14 cellular contexts compared by ENCODE assay signal in the genomic region with DNA sequence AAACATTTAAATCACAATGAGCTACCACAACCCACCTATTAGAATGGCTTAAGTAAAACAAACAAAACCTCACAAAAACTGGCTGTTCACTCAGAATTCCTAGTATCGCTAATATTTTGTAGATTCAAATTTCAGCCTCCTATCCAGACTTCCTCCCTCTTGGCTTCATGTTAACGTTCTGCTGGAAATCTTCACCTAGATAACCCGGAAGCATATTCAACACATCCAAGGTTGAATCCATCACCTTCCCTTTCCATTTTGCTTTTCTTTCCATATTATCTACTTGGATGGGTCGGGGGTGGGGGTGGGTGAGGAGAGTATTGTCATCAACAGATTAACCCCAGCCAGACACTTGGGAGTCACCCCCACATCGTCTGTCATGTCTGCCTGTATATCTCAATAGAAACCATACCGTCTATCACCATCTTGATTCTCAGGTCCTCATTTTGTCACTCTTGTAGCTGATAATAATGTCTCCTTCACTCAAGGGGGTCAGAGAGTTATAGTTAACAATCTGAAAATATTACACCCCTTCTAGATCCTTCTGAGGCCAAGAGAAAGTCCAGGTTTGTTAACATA. TPM values are rescaled to one million over a fixed set of nuclear protein-coding genes. Genes with fewer than 3 reads are reported as not detected.
DNase-seq lines count a peak whose midpoint lies in the region; ATAC-seq and TF ChIP-seq lines count a peak whose summit lies in the region.
"Had no signal": no experiment of that assay in that cellular context is flagged by ENCODE, and none has a peak within 500 bp of the region (broad histone marks: within the 10 kb centered on the region; RNA-seq: fewer than 3 reads in every experiment).

No MANE protein-coding gene starts in this region.

- no peaks in the 10 kb centered on the region for H3K9me3 ChIP-seq in CD8-positive, alpha-beta T cell (ENCODE audit: low read length)
- no peaks in the 10 kb centered on the region for H3K9me3 ChIP-seq in naive thymus-derived CD4-positive, alpha-beta T cell (ENCODE audit: control insufficient read depth in 2 of 3, low read length in 3 of 3)
- no peaks in the 10 kb centered on the region for H3K9me3 ChIP-seq in ascending aorta
- H3K9me3 ChIP-seq in thyroid gland = no peaks in the 10 kb centered on the region

- no peak for DNase-seq in CD8-positive, alpha-beta T cell
- no peak for DNase-seq in GM23338 (ENCODE audit: low spot score)
- no peak for DNase-seq in activated T-helper 1 cell treated with anti-CD3 and anti-CD28 coated beads, Interleukin-12 subunit alpha, Interleukin-12 subunit beta, Interleukin-2, Interleukin-4 antibody, amounts not matched to agents 30 ng/mL and 10 ng/mL and 1 ng/mL, durations not matched to agents 14 hours and 24 hours and 36 hours (ENCODE audit: low spot score)
- DNase-seq in naive thymus-derived CD4-positive, alpha-beta T cell = no peak
- DNase-seq in NCI-H82 treated with DMSO at 0.1 percent for 48 hours (lab: John Stamatoyannopoulos, UW; ENCODE audit: unreplicated experiment) = no peak
- no peak for DNase-seq in ascending aorta (ENCODE audit: low spot score in 2 of 2)
- no peak for DNase-seq in thyroid gland
- DNase-seq: dorsolateral prefrontal cortex; MM.1S; SIG-M5; stimulated activated naive CD4-positive, alpha-beta T cell had no signal

- no peaks in the 10 kb centered on the region for H3K36me3 ChIP-seq in CD8-positive, alpha-beta T cell (ENCODE audit: insufficient read depth, low read length)
- H3K36me3 ChIP-seq in GM23338 (ENCODE audit: insufficient read depth) (no peaks in the 10 kb centered on the region), ascending aorta (no peaks in the 10 kb centered on the region), thyroid gland (no peaks in the 10 kb centered on the region)
- H3K36me3 ChIP-seq in naive thymus-derived CD4-positive, alpha-beta T cell (ENCODE audit: control insufficient read depth in 2 of 3, insufficient read depth in 3 of 3, low read length in 3 of 3) = peaks cover 0 to 4% (median 0%) of the 10 kb centered on the region in 3 experiments

- no peak overlapping the region for H3K27ac ChIP-seq in CD8-positive, alpha-beta T cell (ENCODE audit: low read depth, low read length)
- no peak overlapping the region for H3K27ac ChIP-seq in GM23338 (ENCODE audit: low read depth)
- no peak overlapping the region for H3K27ac ChIP-seq in naive thymus-derived CD4-positive, alpha-beta T cell (ENCODE audit: low read depth, low read length)
- no peak overlapping the region for H3K27ac ChIP-seq in ascending aorta
- H3K27ac ChIP-seq in thyroid gland = no peak overlapping the region
- H3K27ac ChIP-seq: parathyroid adenoma had no signal

- no peaks in the 10 kb centered on the region for H3K9me2 ChIP-seq in GM23338 (ENCODE audit: insufficient read depth)

- TF ChIP-seq POLR2A in thyroid gland (IDR thresholded peaks at IDR 0.05) = no peak

- H2AFZ ChIP-seq in GM23338 = no peak overlapping the region

- peak overlapping the region; percentile 85; the same call in 1 of the 2 replicates for H3K4me2 ChIP-seq in GM23338

- no peak for ATAC-seq in CD8-positive, alpha-beta T cell
- no peak for ATAC-seq in GM23338
- ATAC-seq in naive thymus-derived CD4-positive, alpha-beta T cell = no peak
- ATAC-seq in GM21515 (IDR thresholded peaks at IDR 0.05; ENCODE audit: unreplicated experiment) = no peak
- ATAC-seq: activated CD4-positive, CD25-positive, alpha-beta regulatory T cell treated with anti-CD3 and anti-CD28 coated beads, Interleukin-2, amount 50 U/mL, for 24 hours had no signal

- CTCF ChIA-PET in CD8-positive, alpha-beta T cell (lab: Charles Lee) = interaction anchor here (1.0 to 1.4 kb wide), 2 partner anchors 211 to 261 kb away, joined by 3 to 5 read pairs; no protein-coding TSS in a partner anchor
- CTCF ChIA-PET in naive thymus-derived CD4-positive, alpha-beta T cell (lab: Charles Lee) = no interaction called here

- H3K9me3 Mint-ChIP-seq in CD8-positive, alpha-beta T cell = no peaks in the 10 kb centered on the region
- H3K9me3 Mint-ChIP-seq in GM23338 = no peaks in the 10 kb centered on the region
- H3K9me3 Mint-ChIP-seq in activated T-helper 1 cell treated with anti-CD3 and anti-CD28 coated beads, Interleukin-12 subunit alpha, Interleukin-12 subunit beta, Interleukin-2, Interleukin-4 antibody, amounts not matched to agents 30 ng/mL and 10 ng/mL and 1 ng/mL, durations not matched to agents 14 hours and 24 hours and 36 hours = peaks cover 4% of the 10 kb centered on the region
- peaks cover 0 to 3% (median 0%) of the 10 kb centered on the region in 11 donors for H3K9me3 Mint-ChIP-seq in naive thymus-derived CD4-positive, alpha-beta T cell

- H4K20me1 ChIP-seq in GM23338 (replicated peaks; ENCODE audit: insufficient read depth) = no peaks in the 10 kb centered on the region

- POLR2A ChIA-PET in CD8-positive, alpha-beta T cell (lab: Charles Lee) = interaction anchor here (1.0 kb wide), 1 partner anchor 211 kb away, joined by 3 read pairs; no protein-coding TSS in a partner anchor
- POLR2A ChIA-PET in naive thymus-derived CD4-positive, alpha-beta T cell (lab: Charles Lee) = interaction anchor here (0.6 to 1.2 kb wide), 5 partner anchors 16 to 211 kb away, joined by 3 to 4 read pairs (median 4); no protein-coding TSS in a partner anchor

- peak overlapping the region; percentile 29 for H3K27ac Mint-ChIP-seq in CD8-positive, alpha-beta T cell
- H3K27ac Mint-ChIP-seq in GM23338 = no peak overlapping the region
- peak overlapping the region; percentile 50 for H3K27ac Mint-ChIP-seq in activated T-helper 1 cell treated with anti-CD3 and anti-CD28 coated beads, Interleukin-12 subunit alpha, Interleukin-12 subunit beta, Interleukin-2, Interleukin-4 antibody, amounts not matched to agents 30 ng/mL and 10 ng/mL and 1 ng/mL, durations not matched to agents 14 hours and 24 hours and 36 hours
- peak overlapping the region in 7 of 9 donors; percentile 3 to 99 (median 28) for H3K27ac Mint-ChIP-seq in naive thymus-derived CD4-positive, alpha-beta T cell

- peaks cover 52% of the 10 kb centered on the region for H3K4me1 ChIP-seq in CD8-positive, alpha-beta T cell (ENCODE audit: insufficient read depth, low read length)
- peaks cover 20% of the 10 kb centered on the region for H3K4me1 ChIP-seq in GM23338 (ENCODE audit: insufficient read depth)
- peaks cover 14 to 44% of the 10 kb centered on the region in 2 donors for H3K4me1 ChIP-seq in naive thymus-derived CD4-positive, alpha-beta T cell (ENCODE audit: control insufficient read depth in 2 of 2, insufficient read depth in 2 of 2, low read length in 2 of 2)
- H3K4me1 ChIP-seq in ascending aorta = peaks cover 0 to 11% of the 10 kb centered on the region in 2 donors
- H3K4me1 ChIP-seq in thyroid gland = peaks cover 5 to 11% of the 10 kb centered on the region in 2 donors
- H3K4me1 ChIP-seq: parathyroid adenoma had no signal

- no peak for TF ChIP-seq CTCF in CD8-positive, alpha-beta T cell (IDR thresholded peaks at IDR 0.05)
- TF ChIP-seq CTCF in GM23338 (conservative IDR thresholded peaks at IDR 0.05; ENCODE audit: low read depth in 2 of 2) = no peak
- TF ChIP-seq CTCF in ascending aorta (IDR thresholded peaks at IDR 0.05) = no peak
- no peak for TF ChIP-seq CTCF in thyroid gland (IDR thresholded peaks at IDR 0.05)

- intact Hi-C loops in CD8-positive, alpha-beta T cell (cut with DNase I, micrococcal nuclease) = loop anchor here (2.0 to 10.0 kb wide), 10 partner anchors 35 to 675 kb away; a partner anchor contains a TSS
- intact Hi-C loops in activated T-helper 1 cell treated with anti-CD3 and anti-CD28 coated beads, Interleukin-12 subunit alpha, Interleukin-12 subunit beta, Interleukin-2, Interleukin-4 antibody, amounts not matched to agents 30 ng/mL and 10 ng/mL and 1 ng/mL, durations not matched to agents 14 hours and 24 hours and 36 hours (cut with micrococcal nuclease) = loop anchor here (2.0 to 5.0 kb wide), 2 partner anchors 54 to 85 kb away; no protein-coding TSS in a partner anchor
- intact Hi-C loops in naive thymus-derived CD4-positive, alpha-beta T cell (cut with micrococcal nuclease) = loop anchor here (2.0 to 10.0 kb wide), 7 partner anchors 35 to 330 kb away; no protein-coding TSS in a partner anchor
- intact Hi-C loops in ascending aorta (cut with DNase I) = loop anchor here (5.0 to 10.0 kb wide), 2 partner anchors 110 to 982 kb away; no protein-coding TSS in a partner anchor
- intact Hi-C loops in thyroid gland (cut with DNase I) = no loop called here

- no peaks in the 10 kb centered on the region for H3K27me3 ChIP-seq in CD8-positive, alpha-beta T cell (ENCODE audit: insufficient read depth, low read length)
- H3K27me3 ChIP-seq in GM23338 (ENCODE audit: insufficient read depth) = no peaks in the 10 kb centered on the region
- H3K27me3 ChIP-seq in naive thymus-derived CD4-positive, alpha-beta T cell (ENCODE audit: control insufficient read depth in 2 of 2, insufficient read depth in 2 of 2, low read length in 2 of 2) = no peaks in the 10 kb centered on the region
- H3K27me3 ChIP-seq in ascending aorta = no peaks in the 10 kb centered on the region
- H3K27me3 ChIP-seq in thyroid gland = no peaks in the 10 kb centered on the region
- H3K27me3 ChIP-seq: dorsolateral prefrontal cortex had no signal

- no peaks in the 10 kb centered on the region for H3K27me3 Mint-ChIP-seq in CD8-positive, alpha-beta T cell (ENCODE audit: low read depth)
- no peaks in the 10 kb centered on the region for H3K27me3 Mint-ChIP-seq in GM23338 (ENCODE audit: insufficient read depth, low read depth, poor library complexity)
- no peaks in the 10 kb centered on the region for H3K27me3 Mint-ChIP-seq in activated T-helper 1 cell treated with anti-CD3 and anti-CD28 coated beads, Interleukin-12 subunit alpha, Interleukin-12 subunit beta, Interleukin-2, Interleukin-4 antibody, amounts not matched to agents 30 ng/mL and 10 ng/mL and 1 ng/mL, durations not matched to agents 14 hours and 24 hours and 36 hours (ENCODE audit: insufficient read depth)
- H3K27me3 Mint-ChIP-seq in naive thymus-derived CD4-positive, alpha-beta T cell = no peaks in the 10 kb centered on the region

- H3K4me1 Mint-ChIP-seq in CD8-positive, alpha-beta T cell (ENCODE audit: low read depth) = peaks cover 80% of the 10 kb centered on the region
- H3K4me1 Mint-ChIP-seq in GM23338 = peaks cover 25% of the 10 kb centered on the region
- peaks cover 62% of the 10 kb centered on the region for H3K4me1 Mint-ChIP-seq in activated T-helper 1 cell treated with anti-CD3 and anti-CD28 coated beads, Interleukin-12 subunit alpha, Interleukin-12 subunit beta, Interleukin-2, Interleukin-4 antibody, amounts not matched to agents 30 ng/mL and 10 ng/mL and 1 ng/mL, durations not matched to agents 14 hours and 24 hours and 36 hours (ENCODE audit: low read depth)
- peaks cover 37 to 95% (median 72%) of the 10 kb centered on the region in 7 donors for H3K4me1 Mint-ChIP-seq in naive thymus-derived CD4-positive, alpha-beta T cell

- H3F3A ChIP-seq in GM23338 (replicated peaks; ENCODE audit: low read depth) = no peaks in the 10 kb centered on the region

- H3K4me3 Mint-ChIP-seq in CD8-positive, alpha-beta T cell = peak overlapping the region; percentile 19
- H3K4me3 Mint-ChIP-seq in GM23338 = peak overlapping the region; percentile 34
- peak overlapping the region; percentile 93 for H3K4me3 Mint-ChIP-seq in activated T-helper 1 cell treated with anti-CD3 and anti-CD28 coated beads, Interleukin-12 subunit alpha, Interleukin-12 subunit beta, Interleukin-2, Interleukin-4 antibody, amounts not matched to agents 30 ng/mL and 10 ng/mL and 1 ng/mL, durations not matched to agents 14 hours and 24 hours and 36 hours
- H3K4me3 Mint-ChIP-seq in naive thymus-derived CD4-positive, alpha-beta T cell = peak overlapping the region; percentile 55 to 97 (median 90)

- peaks cover 66% of the 10 kb centered on the region for H3K79me2 ChIP-seq in GM23338 (replicated peaks; ENCODE audit: insufficient read depth)
- H3K79me2 ChIP-seq: parathyroid adenoma had no signal

- H3K4me3 ChIP-seq in CD8-positive, alpha-beta T cell (ENCODE audit: low read depth, low read length) = no peak overlapping the region
- H3K4me3 ChIP-seq in GM23338 (no peak overlapping the region), ascending aorta (no peak overlapping the region), thyroid gland (replicated peaks in 1 of 3) (no peak overlapping the region)
- H3K4me3 ChIP-seq in naive thymus-derived CD4-positive, alpha-beta T cell (ENCODE audit: low read length) = peak overlapping the region; percentile 85

- 90 to 93% methylated on average over 6 of the region's 6 CpGs for WGBS in thyroid gland, 2 donors

- peaks cover 41% of the 10 kb centered on the region for H3K36me3 Mint-ChIP-seq in CD8-positive, alpha-beta T cell
- H3K36me3 Mint-ChIP-seq in GM23338 (ENCODE audit: low read depth) = peaks cover 12% of the 10 kb centered on the region; the same call in 2 of the 3 replicates
- peaks cover 29% of the 10 kb centered on the region for H3K36me3 Mint-ChIP-seq in activated T-helper 1 cell treated with anti-CD3 and anti-CD28 coated beads, Interleukin-12 subunit alpha, Interleukin-12 subunit beta, Interleukin-2, Interleukin-4 antibody, amounts not matched to agents 30 ng/mL and 10 ng/mL and 1 ng/mL, durations not matched to agents 14 hours and 24 hours and 36 hours (ENCODE audit: low read depth)
- H3K36me3 Mint-ChIP-seq in naive thymus-derived CD4-positive, alpha-beta T cell = peaks cover 3 to 41% (median 22%) of the 10 kb centered on the region in 5 donors

RNA-seq across cellular contexts. Expression of a gene that starts 1.7 kb away (rescaled TPM):
- total RNA-seq in CD8-positive, alpha-beta T cell = 10 to 100 TPM; 32.1 to 40.7 TPM
- 50.6 and 72.4 TPM in 2 replicates for total RNA-seq in GM23338 (2014; rRNA removed; shearing (Covaris generic))
- 46.2 and 53.5 TPM in 2 replicates for polyA plus RNA-seq in GM23338 (2016; fragmentation: Nextera tagmentation; extraction: Ambion mirVana)
- total RNA-seq in activated T-helper 1 cell treated with anti-CD3 and anti-CD28 coated beads, Interleukin-12 subunit alpha, Interleukin-12 subunit beta, Interleukin-2, Interleukin-4 antibody, amounts not matched to agents 30 ng/mL and 10 ng/mL and 1 ng/mL, durations not matched to agents 14 hours and 24 hours and 36 hours = 31.7 and 32.2 TPM in 2 replicates
- total RNA-seq in naive thymus-derived CD4-positive, alpha-beta T cell = 10 to 100 TPM; 26.3 to 72.2 (median 45.3) TPM
- 10 to 100 TPM; 53.7 to 57.4 TPM for polyA plus RNA-seq in naive thymus-derived CD4-positive, alpha-beta T cell
- total RNA-seq in ascending aorta = 1.1 TPM
- 10 to 100 TPM; 13.8 to 32.8 (median 23.6) TPM for total RNA-seq in thyroid gland

Comparison
In these comparisons a context has a peak if more than half of its experiments do, and no peak if none do; other contexts are left out.
1. H3K4me3 Mint-ChIP-seq: peak in every context shown above with its lines; median percentile 93 in activated T-helper 1 cell treated with anti-CD3 and anti-CD28 coated beads, Interleukin-12 subunit alpha, Interleukin-12 subunit beta, Interleukin-2, Interleukin-4 antibody, amounts not matched to agents 30 ng/mL and 10 ng/mL and 1 ng/mL, durations not matched to agents 14 hours and 24 hours and 36 hours; 90 in naive thymus-derived CD4-positive, alpha-beta T cell; 34 in GM23338; 19 in CD8-positive, alpha-beta T cell.